ENCODE assay signal across 26 cellular contexts in genomic region chr13:85557651-85558050, GRCh38.
"Had no signal": no experiment of that assay in that cellular context is flagged by ENCODE, and none has a peak within 500 bp of the region (broad histone marks: within the 10 kb centered on the region; RNA-seq: fewer than 3 reads in every experiment).

No MANE protein-coding gene starts in this region.

- H3K4me3 Mint-ChIP-seq: activated CD4-positive, alpha-beta memory T cell treated with anti-CD3 and anti-CD28 coated beads, Interleukin-2, amount 10 ng/mL, durations not matched to agents 7 days and 5 days; activated CD4-positive, alpha-beta T cell treated with anti-CD3 and anti-CD28 coated beads, Interleukin-2, amount 10 ng/mL, durations not matched to agents 7 days and 5 days; activated naive CD8-positive, alpha-beta T cell treated with anti-CD3 and anti-CD28 coated beads, Interleukin-2, amount 50 U/mL, for 24 hours; activated T-cell treated with anti-CD3 and anti-CD28 coated beads, Interleukin-2, amount 50 U/mL, for 24 hours; naive thymus-derived CD4-positive, alpha-beta T cell; neural crest cell; T-helper 1 cell treated with Interleukin-12 subunit alpha and Interleukin-12 subunit beta and Interleukin-4 antibody, amounts not matched to agents 30 μg/mL and 1 μg/mL, for 36 hours; WTC11 had no signal

- DNase-seq: activated CD4-positive, alpha-beta memory T cell treated with anti-CD3 and anti-CD28 coated beads, Interleukin-2, amount 10 ng/mL, durations not matched to agents 7 days and 5 days; activated CD4-positive, alpha-beta T cell treated with anti-CD3 and anti-CD28 coated beads for 1 hour; activated CD4-positive, alpha-beta T cell treated with anti-CD3 and anti-CD28 coated beads, Interleukin-2, amount 10 ng/mL, durations not matched to agents 7 days and 5 days; activated CD8-positive, alpha-beta memory T cell treated with anti-CD3 and anti-CD28 coated beads, Interleukin-2, amount 50 U/mL, for 48 hours; activated gamma-delta T cell; activated naive CD4-positive, alpha-beta T cell treated with anti-CD3 and anti-CD28 coated beads, Interleukin-2, amount 50 U/mL, for 16 hours; activated naive CD8-positive, alpha-beta T cell treated with anti-CD3 and anti-CD28 coated beads, Interleukin-2, amount 50 U/mL, for 24 hours; activated T-cell treated with anti-CD3 and anti-CD28 coated beads, Interleukin-2, amount 50 U/mL, for 24 hours; amygdala; caudate nucleus; gastrocnemius medialis; glutamatergic neuron; left ventricle myocardium superior; mammary epithelial cell; naive thymus-derived CD4-positive, alpha-beta T cell; occipital lobe; psoas muscle; spleen; stimulated activated naive CD4-positive, alpha-beta T cell; SW 1271; T1000; tibial artery had no signal

- H3K4me1 Mint-ChIP-seq: activated CD4-positive, alpha-beta memory T cell treated with anti-CD3 and anti-CD28 coated beads, Interleukin-2, amount 10 ng/mL, durations not matched to agents 7 days and 5 days; activated CD4-positive, alpha-beta T cell treated with anti-CD3 and anti-CD28 coated beads, Interleukin-2, amount 10 ng/mL, durations not matched to agents 7 days and 5 days; activated naive CD8-positive, alpha-beta T cell treated with anti-CD3 and anti-CD28 coated beads, Interleukin-2, amount 50 U/mL, for 24 hours; naive thymus-derived CD4-positive, alpha-beta T cell; neural crest cell; WTC11 had no signal

- H3K27ac Mint-ChIP-seq: activated CD4-positive, alpha-beta memory T cell treated with anti-CD3 and anti-CD28 coated beads, Interleukin-2, amount 10 ng/mL, durations not matched to agents 7 days and 5 days; activated CD4-positive, alpha-beta T cell treated with anti-CD3 and anti-CD28 coated beads, Interleukin-2, amount 10 ng/mL, durations not matched to agents 7 days and 5 days; activated naive CD8-positive, alpha-beta T cell treated with anti-CD3 and anti-CD28 coated beads, Interleukin-2, amount 50 U/mL, for 24 hours; activated T-cell treated with anti-CD3 and anti-CD28 coated beads, Interleukin-2, amount 50 U/mL, for 24 hours; naive thymus-derived CD4-positive, alpha-beta T cell; T-helper 1 cell treated with Interleukin-12 subunit alpha and Interleukin-12 subunit beta and Interleukin-4 antibody, amounts not matched to agents 30 μg/mL and 1 μg/mL, for 36 hours; WTC11 had no signal

- H3K36me3 Mint-ChIP-seq: naive thymus-derived CD4-positive, alpha-beta T cell; WTC11 had no signal

- H3K9me3 Mint-ChIP-seq: activated CD4-positive, alpha-beta memory T cell treated with anti-CD3 and anti-CD28 coated beads, Interleukin-2, amount 10 ng/mL, durations not matched to agents 7 days and 5 days; activated CD4-positive, alpha-beta T cell treated with anti-CD3 and anti-CD28 coated beads, Interleukin-2, amount 10 ng/mL, durations not matched to agents 7 days and 5 days; neural crest cell; T-helper 1 cell treated with Interleukin-12 subunit alpha and Interleukin-12 subunit beta and Interleukin-4 antibody, amounts not matched to agents 30 μg/mL and 1 μg/mL, for 36 hours; WTC11 had no signal

- ATAC-seq: activated naive CD8-positive, alpha-beta T cell treated with anti-CD3 and anti-CD28 coated beads, Interleukin-2, amount 50 U/mL, for 24 hours; esophagus mucosa; gastrocnemius medialis; left ventricle myocardium superior; naive thymus-derived CD4-positive, alpha-beta T cell; psoas muscle; WTC11 had no signal

- H3K27me3 Mint-ChIP-seq: activated CD4-positive, alpha-beta memory T cell treated with anti-CD3 and anti-CD28 coated beads, Interleukin-2, amount 10 ng/mL, durations not matched to agents 7 days and 5 days; activated CD4-positive, alpha-beta T cell treated with anti-CD3 and anti-CD28 coated beads, Interleukin-2, amount 10 ng/mL, durations not matched to agents 7 days and 5 days; activated naive CD8-positive, alpha-beta T cell treated with anti-CD3 and anti-CD28 coated beads, Interleukin-2, amount 50 U/mL, for 24 hours; activated T-cell treated with anti-CD3 and anti-CD28 coated beads, Interleukin-2, amount 50 U/mL, for 24 hours; naive thymus-derived CD4-positive, alpha-beta T cell had no signal
